8 cellular contexts compared by ENCODE assay signal in the genomic region with DNA sequence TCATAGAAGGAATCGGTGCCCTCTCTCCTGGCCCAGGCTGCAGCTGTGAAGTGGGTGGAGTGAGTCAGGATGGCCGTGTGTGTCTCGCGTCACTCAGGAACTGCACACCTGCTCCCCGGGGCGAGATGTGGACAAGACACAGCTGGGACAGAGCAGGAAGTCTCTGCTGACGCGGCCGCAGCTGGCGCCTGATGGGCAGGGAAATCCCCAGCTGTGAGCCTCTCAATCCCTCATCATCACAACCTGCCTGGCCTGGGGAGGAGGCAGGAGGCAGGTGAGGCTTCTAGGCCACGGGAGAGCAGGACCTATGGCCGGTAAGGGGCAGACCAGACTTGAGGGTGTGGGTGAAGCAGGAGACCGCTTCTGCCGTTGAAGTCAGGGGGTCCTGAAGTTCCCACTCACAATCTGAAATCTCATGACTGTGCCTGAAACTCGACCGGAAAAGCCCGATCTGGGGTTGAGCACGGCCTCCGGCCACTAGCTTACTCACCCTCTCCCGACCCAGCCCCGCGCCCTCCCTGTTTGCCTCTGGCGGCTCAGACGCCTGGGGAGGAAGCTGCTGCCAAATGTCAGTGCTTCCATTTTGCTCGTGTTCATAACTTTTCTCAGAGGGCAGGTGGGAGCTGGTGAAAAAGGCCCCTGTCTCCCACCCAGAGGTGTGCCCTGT. TPM values are rescaled to one million over a fixed set of nuclear protein-coding genes. Genes with fewer than 3 reads are reported as not detected.
A peak's percentile ranks its signal among the peaks of the same experiment; 100 is the strongest.
DNase-seq lines count a peak whose midpoint lies in the region; ATAC-seq and TF ChIP-seq lines count a peak whose summit lies in the region.

No MANE protein-coding gene starts in this region.

- TF ChIP-seq CTCF in fibroblast of villous mesenchyme (IDR thresholded peaks at IDR 0.05; ENCODE audit: insufficient read depth, low read depth, low read length): no peak

- H3K4me3 ChIP-seq in fibroblast of villous mesenchyme (ENCODE audit: low read depth, low read length): no peak overlapping the region

- peak; percentile 93 for DNase-seq in DMS53 treated with DMSO at 0.1 percent for 48 hours (lab: John Stamatoyannopoulos, UW; ENCODE audit: unreplicated experiment)
- peak; percentile 42 for DNase-seq in activated CD4-positive, alpha-beta T cell treated with anti-CD3 and anti-CD28 coated beads, Interleukin-2, amount 50 U/mL, for 1 hour
- DNase-seq in fibroblast of villous mesenchyme (ENCODE audit: low read depth): peak; percentile 69
- peak in 2 of 3 experiments; percentile 24 to 54 for DNase-seq in stimulated activated CD4-positive, alpha-beta T cell treated with anti-CD3 and anti-CD28 coated beads, TNF-alpha, amount 100 ng/mL, for 24 hours (ENCODE audit: low read depth in 3 of 3)
- DNase-seq in NCI-H2107 treated with DMSO at 0.1 percent for 48 hours (lab: John Stamatoyannopoulos, UW; ENCODE audit: unreplicated experiment): no peak
- DNase-seq in NCI-H187 (lab: John Stamatoyannopoulos, UW): no peak

- ATAC-seq in GM19463 (IDR thresholded peaks at IDR 0.05; ENCODE audit: unreplicated experiment) (peak; percentile 69), HG03520 (IDR thresholded peaks at IDR 0.05; ENCODE audit: unreplicated experiment) (peak; percentile 59)

RNA-seq across cellular contexts. Expression of a gene that starts 1.1 kb away (rescaled TPM):
- 0.43 and 1.3 TPM in 2 replicates for total RNA-seq in fibroblast of villous mesenchyme

RNA-seq across cellular contexts. Expression of a gene that starts 50.5 kb away (rescaled TPM):
- total RNA-seq in fibroblast of villous mesenchyme: 2.2 and 2.9 TPM in 2 replicates

Comparison
In these comparisons a context has a peak if more than half of its experiments do, and no peak if none do; other contexts are left out.
1. DNase-seq: peak in DMS53 treated with DMSO at 0.1 percent for 48 hours (single experiment), activated CD4-positive, alpha-beta T cell treated with anti-CD3 and anti-CD28 coated beads, Interleukin-2, amount 50 U/mL, for 1 hour (single experiment), fibroblast of villous mesenchyme (single experiment) and stimulated activated CD4-positive, alpha-beta T cell treated with anti-CD3 and anti-CD28 coated beads, TNF-alpha, amount 100 ng/mL, for 24 hours (2 of 3); none in NCI-H2107 treated with DMSO at 0.1 percent for 48 hours (single experiment) and NCI-H187 (0 of 2).